31 cellular contexts compared by ENCODE assay signal in the genomic region with DNA sequence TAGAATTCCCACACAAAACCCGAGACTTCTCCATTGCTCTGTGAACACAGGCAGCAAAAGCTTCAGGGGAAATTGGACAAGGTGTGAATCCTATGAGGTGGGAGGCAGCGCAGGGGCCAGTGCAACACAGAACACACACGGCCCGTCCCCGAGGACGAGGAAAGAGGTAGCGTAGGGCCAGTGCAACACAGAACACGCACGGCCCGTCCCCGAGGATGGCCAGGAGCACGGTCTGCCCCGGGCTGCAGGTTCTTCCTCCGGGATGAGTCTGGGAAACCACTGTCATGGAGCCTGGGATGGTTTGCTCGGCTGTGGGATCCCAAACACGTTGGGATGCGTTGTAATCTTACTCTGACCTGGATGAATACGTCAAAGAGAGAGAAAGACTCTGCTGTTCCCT.
"Had no signal": no experiment of that assay in that cellular context is flagged by ENCODE, and none has a peak within 500 bp of the region (broad histone marks: within the 10 kb centered on the region; RNA-seq: fewer than 3 reads in every experiment).

No MANE protein-coding gene starts in this region.

- H3K27ac ChIP-seq: neural progenitor cell, neutrophil, ovary, parathyroid adenoma, psoas muscle, right lobe of liver, sigmoid colon, suprapubic skin, testis, tibial artery, transverse colon, upper lobe of right lung, uterus had no signal

- H3K9me3 Mint-ChIP-seq: nephron, type B pancreatic cell had no signal

- H3K27me3 ChIP-seq: neural progenitor cell, neutrophil, ovary, right lobe of liver, sigmoid colon, testis, transverse colon, upper lobe of right lung, uterus had no signal

- H3K4me2 ChIP-seq: neural progenitor cell had no signal

- DNase-seq: naive thymus-derived CD4-positive, alpha-beta T cell; natural killer cell; nucleus accumbens; ovary; posterior cingulate gyrus; psoas muscle; right cardiac atrium; right lobe of liver; sigmoid colon; small intestine; stimulated activated CD4-positive, alpha-beta T cell treated with anti-CD3 and anti-CD28 coated beads, Interleukin-15, amount 100 ng/mL, for 24 hours; stimulated activated CD4-positive, alpha-beta T cell treated with anti-CD3 and anti-CD28 coated beads, Interleukin-2, amount 100 ng/mL, for 24 hours; stimulated activated CD4-positive, alpha-beta T cell treated with anti-CD3 and anti-CD28 coated beads, Interleukin-2, amount 100 ng/mL, for 48 hours; stimulated activated CD4-positive, alpha-beta T cell treated with anti-CD3 and anti-CD28 coated beads, Interleukin-4, amount 100 ng/mL, for 24 hours; stimulated activated naive CD4-positive, alpha-beta T cell; stimulated activated naive CD8-positive, alpha-beta T cell treated with anti-CD3 and anti-CD28 coated beads, Interleukin-15, amount 100 ng/mL, for 72 hours; stimulated activated naive CD8-positive, alpha-beta T cell treated with anti-CD3 and anti-CD28 coated beads, Interleukin-15, Interleukin-2, amounts not matched to agents 100 U/mL and 50 U/mL, for 24 hours; substantia nigra; testis; tibial artery; transverse colon; uterus had no signal

- H3K36me3 Mint-ChIP-seq: naive thymus-derived CD4-positive, alpha-beta T cell; natural killer cell; neural progenitor cell; stimulated activated memory B cell treated with anti-CD40 and anti-IgM and Interleukin-4, amounts not matched to agents 10 μg/mL and 1 μg/mL and 100 μg/mL, for 72 hours; type B pancreatic cell had no signal

- H3K4me3 ChIP-seq: neural progenitor cell, ovary, psoas muscle, right lobe of liver, sigmoid colon, suprapubic skin, tibial artery, transverse colon, upper lobe of right lung, uterus had no signal

- H3K4me3 Mint-ChIP-seq: naive thymus-derived CD4-positive, alpha-beta T cell; natural killer cell; nephron; neural progenitor cell; stimulated activated memory B cell treated with anti-CD40 and anti-IgM and Interleukin-4, amounts not matched to agents 10 μg/mL and 1 μg/mL and 100 μg/mL, for 72 hours; stimulated activated naive CD8-positive, alpha-beta T cell treated with anti-CD3 and anti-CD28 coated beads, Interleukin-15, amount 100 ng/mL, for 72 hours; type B pancreatic cell had no signal

- H2AFZ ChIP-seq: neural progenitor cell, parathyroid adenoma had no signal

- FAIRE-seq: small intestine had no signal

- H3K4me1 Mint-ChIP-seq: naive thymus-derived CD4-positive, alpha-beta T cell; natural killer cell; neural progenitor cell; stimulated activated memory B cell treated with anti-CD40 and anti-IgM and Interleukin-4, amounts not matched to agents 10 μg/mL and 1 μg/mL and 100 μg/mL, for 72 hours; stimulated activated naive CD8-positive, alpha-beta T cell treated with anti-CD3 and anti-CD28 coated beads, Interleukin-15, amount 100 ng/mL, for 72 hours had no signal

- H3K36me3 ChIP-seq: neural progenitor cell, neutrophil, ovary, right lobe of liver, sigmoid colon, suprapubic skin, tibial artery, transverse colon, upper lobe of right lung, uterus had no signal

- H3K4me1 ChIP-seq: neural progenitor cell, parathyroid adenoma, psoas muscle, right lobe of liver, sigmoid colon, suprapubic skin, testis, tibial artery, transverse colon, upper lobe of right lung, uterus had no signal

- H3K27ac Mint-ChIP-seq: naive thymus-derived CD4-positive, alpha-beta T cell; natural killer cell; nephron; neural progenitor cell; progenitor cell of endocrine pancreas; stimulated activated memory B cell treated with anti-CD40 and anti-IgM and Interleukin-4, amounts not matched to agents 10 μg/mL and 1 μg/mL and 100 μg/mL, for 72 hours; stimulated activated naive CD8-positive, alpha-beta T cell treated with anti-CD3 and anti-CD28 coated beads, Interleukin-15, amount 100 ng/mL, for 72 hours; type B pancreatic cell had no signal

- H3K27me3 Mint-ChIP-seq: stimulated activated memory B cell treated with anti-CD40 and anti-IgM and Interleukin-4, amounts not matched to agents 10 μg/mL and 1 μg/mL and 100 μg/mL, for 72 hours; stimulated activated naive CD8-positive, alpha-beta T cell treated with anti-CD3 and anti-CD28 coated beads, Interleukin-15, amount 100 ng/mL, for 72 hours had no signal

- H3K9ac ChIP-seq: neural progenitor cell, parathyroid adenoma had no signal

- H3K9me3 ChIP-seq: neutrophil, ovary, psoas muscle, right lobe of liver, sigmoid colon, suprapubic skin, testis, tibial artery, transverse colon, upper lobe of right lung, uterus had no signal
